ENCODE assay signal across 14 cellular contexts in genomic region chr3:27715454-27715806, GRCh38. TPM values are rescaled to one million over a fixed set of nuclear protein-coding genes. Genes with fewer than 3 reads are reported as not detected.
DNase-seq lines count a peak whose midpoint lies in the region; ATAC-seq, FAIRE-seq and TF ChIP-seq lines count a peak whose summit lies in the region.
"Had no signal": no experiment of that assay in that cellular context is flagged by ENCODE, and none has a peak within 500 bp of the region (broad histone marks: within the 10 kb centered on the region; RNA-seq: fewer than 3 reads in every experiment).

No MANE protein-coding gene starts in this region.

- TF ChIP-seq EP300 in stomach (IDR thresholded peaks at IDR 0.05): no peak
- no peak for TF ChIP-seq EP300 in tibial nerve (IDR thresholded peaks at IDR 0.05)

- intact Hi-C loops in stomach (cut with DNase I; ENCODE audit: low total_unique reads): loop anchor here (10.0 kb wide), 1 partner anchor 599 kb away; no protein-coding TSS in a partner anchor

- H4K20me1 ChIP-seq in hepatocyte (ENCODE audit: insufficient read depth, poor library complexity, severe bottlenecking): no peaks in the 10 kb centered on the region

- POLR2A ChIA-PET in T-cell (lab: Charles Lee): interaction anchor here in 1 of 2 donors (0.7 kb wide), 1 partner anchor 13 kb away, joined by 3 read pairs; no protein-coding TSS in a partner anchor

- CTCF ChIA-PET in T-cell (lab: Charles Lee): interaction anchor here (1.0 to 2.5 kb wide), 5 partner anchors 572 to 620 kb away, joined by 3 to 19 read pairs (median 4); no protein-coding TSS in a partner anchor

- no peaks in the 10 kb centered on the region for H3K9me3 Mint-ChIP-seq in activated T-cell treated with anti-CD3 and anti-CD28 coated beads, Interleukin-2, amount 50 U/mL, for 72 hours
- no peaks in the 10 kb centered on the region for H3K9me3 Mint-ChIP-seq in T-cell

- WGBS in hepatocyte (ENCODE audit: low lambda C conversion rate, missing lambda C conversion rate): 2% methylated on average over 7 of the region's 11 CpGs
- WGBS in stomach, 5 donors: 10 to 18% (median 15%) methylated on average over 9 to 11 of the region's 11 CpGs
- WGBS in tibial nerve, 2 donors: 14 to 17% methylated on average over 11 of the region's 11 CpGs

- no peak for DNase-seq in activated T-cell treated with anti-CD3 and anti-CD28 coated beads, Interleukin-2, amount 50 U/mL, for 72 hours
- DNase-seq in activated T-cell treated with anti-CD3 and anti-CD28 coated beads, Interleukin-2, amount 50 U/mL, for 48 hours: no peak
- DNase-seq in T-cell (no peak), hepatocyte (ENCODE audit: low spot score) (no peak), stomach (no peak), GM19239 (ENCODE audit: insufficient read length, low spot score) (no peak), tibial nerve (ENCODE audit: low spot score in 2 of 2) (no peak)
- DNase-seq: NCI-H1092 treated with DMSO at 0.1 percent for 48 hours; stimulated activated CD4-positive, alpha-beta T cell treated with anti-CD3 and anti-CD28 coated beads, Interleukin-1b, Interleukin-23, amount 100 ng/mL, for 48 hours had no signal

- H3K79me2 ChIP-seq in hepatocyte: no peaks in the 10 kb centered on the region

- H3K27me3 Mint-ChIP-seq in activated T-cell treated with anti-CD3 and anti-CD28 coated beads, Interleukin-2, amount 50 U/mL, for 72 hours (ENCODE audit: low read depth): peaks cover 84% of the 10 kb centered on the region
- peaks cover 32 to 50% of the 10 kb centered on the region in 2 donors for H3K27me3 Mint-ChIP-seq in T-cell

- H3K4me2 ChIP-seq in hepatocyte: peak overlapping the region; percentile 98

- H3K27ac ChIP-seq in hepatocyte (no peak overlapping the region), stomach (no peak overlapping the region), tibial nerve (no peak overlapping the region)
- H3K27ac ChIP-seq: neutrophil, SK-N-MC had no signal

- no peak overlapping the region for H3K4me3 ChIP-seq in hepatocyte
- peak overlapping the region in 3 of 4 donors; percentile 0 to 68 (median 28) for H3K4me3 ChIP-seq in stomach
- peak overlapping the region in 2 of 4 donors; percentile 7 to 55 for H3K4me3 ChIP-seq in tibial nerve
- H3K4me3 ChIP-seq: SK-N-MC had no signal

- H3K27ac Mint-ChIP-seq in activated T-cell treated with anti-CD3 and anti-CD28 coated beads, Interleukin-2, amount 50 U/mL, for 72 hours: no peak overlapping the region
- H3K27ac Mint-ChIP-seq in T-cell: peak overlapping the region; percentile 68 to 77

- peaks cover 30% of the 10 kb centered on the region for H3K4me1 Mint-ChIP-seq in activated T-cell treated with anti-CD3 and anti-CD28 coated beads, Interleukin-2, amount 50 U/mL, for 72 hours (ENCODE audit: low read depth)
- H3K4me1 Mint-ChIP-seq in T-cell: peaks cover 36 to 38% (median 37%) of the 10 kb centered on the region in 3 donors

- FAIRE-seq in GM19239 (lab: Jason Lieb, UNC): no peak

- H3K9me3 ChIP-seq in hepatocyte (ENCODE audit: low read depth): no peaks in the 10 kb centered on the region
- H3K9me3 ChIP-seq in stomach: no peaks in the 10 kb centered on the region
- H3K9me3 ChIP-seq in tibial nerve: no peaks in the 10 kb centered on the region
- H3K9me3 ChIP-seq: neutrophil had no signal

- no peaks in the 10 kb centered on the region for H3K9me2 ChIP-seq in hepatocyte (replicated peaks; ENCODE audit: insufficient read depth)

- no peak for TF ChIP-seq POLR2A in stomach (IDR thresholded peaks at IDR 0.05)
- TF ChIP-seq POLR2A in tibial nerve (IDR thresholded peaks at IDR 0.05): no peak

- H3K36me3 Mint-ChIP-seq in activated T-cell treated with anti-CD3 and anti-CD28 coated beads, Interleukin-2, amount 50 U/mL, for 72 hours (ENCODE audit: insufficient read depth in 2 of 2): peaks cover 1 to 6% of the 10 kb centered on the region in 2 donors
- H3K36me3 Mint-ChIP-seq in T-cell: peaks cover 6% of the 10 kb centered on the region

- H2AFZ ChIP-seq in hepatocyte: no peak overlapping the region

- H3K4me3 Mint-ChIP-seq in activated T-cell treated with anti-CD3 and anti-CD28 coated beads, Interleukin-2, amount 50 U/mL, for 72 hours: peak overlapping the region; percentile 94 to 96
- H3K4me3 Mint-ChIP-seq in T-cell: peak overlapping the region; percentile 93 to 97 (median 93)

- H3K27me3 ChIP-seq in hepatocyte: peaks cover 91% of the 10 kb centered on the region
- peaks cover 7 to 82% (median 54%) of the 10 kb centered on the region in 3 donors for H3K27me3 ChIP-seq in stomach
- H3K27me3 ChIP-seq in tibial nerve: peaks cover 0 to 77% of the 10 kb centered on the region in 2 donors

- ATAC-seq in activated T-cell treated with anti-CD3 and anti-CD28 coated beads, Interleukin-2, amount 50 U/mL, for 72 hours (replicated peaks in 1 of 2): no peak
- ATAC-seq in T-cell (replicated peaks in 1 of 4) (no peak), GM18867 (IDR thresholded peaks at IDR 0.05; ENCODE audit: unreplicated experiment) (no peak)

- H3K4me1 ChIP-seq in hepatocyte (ENCODE audit: insufficient read depth): peaks cover 26% of the 10 kb centered on the region
- H3K4me1 ChIP-seq in stomach: peaks cover 24 to 40% (median 33%) of the 10 kb centered on the region in 4 donors
- peaks cover 0 to 39% (median 16%) of the 10 kb centered on the region in 4 donors for H3K4me1 ChIP-seq in tibial nerve

- TF ChIP-seq CTCF in hepatocyte (IDR thresholded peaks at IDR 0.05; ENCODE audit: poor library complexity) (no peak), stomach (IDR thresholded peaks at IDR 0.05) (no peak), tibial nerve (IDR thresholded peaks at IDR 0.05) (no peak)

- H3K36me3 ChIP-seq in hepatocyte (replicated peaks; ENCODE audit: insufficient read depth, low read depth): no peaks in the 10 kb centered on the region
- H3K36me3 ChIP-seq in stomach: no peaks in the 10 kb centered on the region
- no peaks in the 10 kb centered on the region for H3K36me3 ChIP-seq in tibial nerve
- H3K36me3 ChIP-seq: neutrophil had no signal

RNA-seq across cellular contexts. Expression of gene EOMES, which starts 6.7 kb away (rescaled TPM):
- 1 to 10 TPM; 1.2 to 7.2 TPM for total RNA-seq in activated T-cell treated with anti-CD3 and anti-CD28 coated beads, Interleukin-2, amount 50 U/mL, for 72 hours
- total RNA-seq in T-cell (10 to 100 TPM in 3 of 5 donors, 1 to 10 TPM in 2; 6.2 to 22.8 (median 14.4) TPM), hepatocyte (not detected in 2 replicates), stomach (under 1 TPM in 2 of 5 donors, not detected in 3; 0.55 to 0.58 TPM), tibial nerve (1 to 10 TPM in 1 of 4 donors, under 1 TPM in 3; 0.22 to 1.7 (median 0.69) TPM)
- polyA plus RNA-seq in hepatocyte (0.39 TPM in 1 of 2 replicates, not detected in the other), stomach (under 1 TPM in 2 of 3 donors, not detected in 1; 0.10 to 0.12 TPM)
- total RNA-seq: endothelial cell of umbilical vein had no signal
- polyA plus RNA-seq: AG04450, endothelial cell of umbilical vein had no signal
